29 cellular contexts compared by ENCODE assay signal in the genomic region with DNA sequence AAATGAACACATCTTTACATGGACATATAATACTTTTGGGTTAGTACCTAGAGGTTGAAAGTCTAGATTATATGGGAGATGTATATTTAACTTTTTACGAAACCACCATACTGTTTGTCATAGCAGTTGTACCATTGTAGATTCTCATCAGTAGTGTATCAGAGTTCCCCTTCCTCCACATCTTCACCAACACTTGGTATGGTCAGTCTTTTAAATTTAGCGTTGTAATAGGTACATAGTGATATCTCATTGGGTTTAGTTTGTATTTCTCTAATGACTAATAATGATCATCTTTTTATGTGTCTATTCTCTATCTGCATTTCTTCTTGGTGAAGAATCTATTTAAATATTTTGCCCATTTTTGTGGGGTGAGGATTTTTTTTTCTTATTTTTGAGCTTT.
"Had no signal": no experiment of that assay in that cellular context is flagged by ENCODE, and none has a peak within 500 bp of the region (broad histone marks: within the 10 kb centered on the region; RNA-seq: fewer than 3 reads in every experiment).

No MANE protein-coding gene starts in this region.

- ATAC-seq: natural killer cell; psoas muscle; right cardiac atrium; right lobe of liver; stimulated activated memory B cell treated with anti-CD40 and anti-IgM and Interleukin-4, amounts not matched to agents 10 μg/mL and 1 μg/mL and 100 μg/mL, for 72 hours; stimulated activated naive CD8-positive, alpha-beta T cell treated with anti-CD3 and anti-CD28 coated beads, Interleukin-15, amount 100 ng/mL, for 72 hours; stimulated activated naive CD8-positive, alpha-beta T cell treated with anti-CD3 and anti-CD28 coated beads, Interleukin-15, Interleukin-2, amounts not matched to agents 100 U/mL and 50 U/mL, for 24 hours; upper lobe of right lung had no signal

- H3K79me2 ChIP-seq: parathyroid adenoma had no signal

- H3K4me1 Mint-ChIP-seq: natural killer cell; nephron; neural progenitor cell; stimulated activated memory B cell treated with anti-CD40 and anti-IgM and Interleukin-4, amounts not matched to agents 10 μg/mL and 1 μg/mL and 100 μg/mL, for 72 hours had no signal

- H3K4me2 ChIP-seq: neural progenitor cell had no signal

- H3K4me3 Mint-ChIP-seq: natural killer cell; nephron; neural progenitor cell; stimulated activated memory B cell treated with anti-CD40 and anti-IgM and Interleukin-4, amounts not matched to agents 10 μg/mL and 1 μg/mL and 100 μg/mL, for 72 hours; stimulated activated naive CD8-positive, alpha-beta T cell treated with anti-CD3 and anti-CD28 coated beads, Interleukin-15, amount 100 ng/mL, for 72 hours; type B pancreatic cell had no signal

- H3K9ac ChIP-seq: neural progenitor cell, parathyroid adenoma had no signal

- H3K27ac ChIP-seq: neural progenitor cell, ovary, parathyroid adenoma, psoas muscle, right lobe of liver, sigmoid colon, suprapubic skin, testis, tibial artery, transverse colon, upper lobe of right lung, uterus had no signal

- H3K27ac Mint-ChIP-seq: natural killer cell; nephron; neural progenitor cell; progenitor cell of endocrine pancreas; stimulated activated memory B cell treated with anti-CD40 and anti-IgM and Interleukin-4, amounts not matched to agents 10 μg/mL and 1 μg/mL and 100 μg/mL, for 72 hours; stimulated activated naive CD8-positive, alpha-beta T cell treated with anti-CD3 and anti-CD28 coated beads, Interleukin-15, amount 100 ng/mL, for 72 hours; type B pancreatic cell had no signal

- H3K27me3 Mint-ChIP-seq: progenitor cell of endocrine pancreas; stimulated activated memory B cell treated with anti-CD40 and anti-IgM and Interleukin-4, amounts not matched to agents 10 μg/mL and 1 μg/mL and 100 μg/mL, for 72 hours; stimulated activated naive CD8-positive, alpha-beta T cell treated with anti-CD3 and anti-CD28 coated beads, Interleukin-15, amount 100 ng/mL, for 72 hours; type B pancreatic cell had no signal

- H3K4me3 ChIP-seq: neural progenitor cell, ovary, psoas muscle, right lobe of liver, sigmoid colon, suprapubic skin, testis, tibial artery, transverse colon, upper lobe of right lung, uterus had no signal

- H3K36me3 Mint-ChIP-seq: type B pancreatic cell had no signal

- H2AFZ ChIP-seq: neural progenitor cell, parathyroid adenoma had no signal

- H3K36me3 ChIP-seq: neural progenitor cell, ovary, right lobe of liver, sigmoid colon, suprapubic skin, tibial artery, transverse colon, upper lobe of right lung, uterus had no signal

- DNase-seq: natural killer cell; occipital lobe; ovary; posterior cingulate gyrus; psoas muscle; right cardiac atrium; right lobe of liver; sigmoid colon; small intestine; stimulated activated CD4-positive, alpha-beta T cell treated with anti-CD3 and anti-CD28 coated beads, Interleukin-15, amount 100 ng/mL, for 24 hours; stimulated activated CD4-positive, alpha-beta T cell treated with anti-CD3 and anti-CD28 coated beads, Interleukin-4, amount 100 ng/mL, for 1 hour; stimulated activated CD4-positive, alpha-beta T cell treated with anti-CD3 and anti-CD28 coated beads, Interleukin-4, amount 100 ng/mL, for 4 hours; stimulated activated CD8-positive, alpha-beta memory T cell treated with anti-CD3 and anti-CD28 coated beads, Interleukin-4, amount 100 ng/mL, for 48 hours; stimulated activated naive CD4-positive, alpha-beta T cell; stimulated activated naive CD8-positive, alpha-beta T cell treated with anti-CD3 and anti-CD28 coated beads, Interleukin-15, amount 100 ng/mL, for 72 hours; stimulated activated naive CD8-positive, alpha-beta T cell treated with anti-CD3 and anti-CD28 coated beads, Interleukin-15, Interleukin-2, amounts not matched to agents 100 U/mL and 50 U/mL, for 24 hours; substantia nigra; testis; tibial artery; transverse colon; upper lobe of right lung; uterus had no signal

- FAIRE-seq: small intestine had no signal

- H3K9me3 ChIP-seq: ovary, right lobe of liver, suprapubic skin, testis, transverse colon, upper lobe of right lung, uterus had no signal

- H3K4me1 ChIP-seq: neural progenitor cell, parathyroid adenoma, psoas muscle, right lobe of liver, sigmoid colon, suprapubic skin, testis, tibial artery, transverse colon, upper lobe of right lung, uterus had no signal

- H3K27me3 ChIP-seq: neural progenitor cell, ovary, right lobe of liver, sigmoid colon, suprapubic skin, testis, tibial artery, transverse colon, upper lobe of right lung, uterus had no signal
